ENCODE assay signal across 14 cellular contexts in the genomic region with DNA sequence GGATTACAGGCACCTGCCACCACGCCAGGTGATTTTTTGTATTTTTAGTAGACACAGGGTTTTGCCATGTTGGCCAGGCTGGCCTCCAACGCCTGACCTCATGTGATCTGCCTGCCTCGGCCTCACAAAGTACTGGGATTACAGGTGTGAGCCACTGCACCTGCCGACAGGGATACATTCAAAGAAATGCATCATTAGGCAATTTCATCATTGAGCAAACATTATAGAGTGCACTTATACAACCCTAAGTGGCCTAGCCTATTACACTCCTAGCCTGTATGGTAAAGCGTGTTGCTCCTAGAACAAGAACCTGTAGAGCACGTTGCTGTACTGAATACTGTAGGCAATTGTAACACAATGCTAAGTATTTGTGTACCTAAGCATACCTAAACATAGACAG.
DNase-seq lines count a peak whose midpoint lies in the region; ATAC-seq, FAIRE-seq and TF ChIP-seq lines count a peak whose summit lies in the region.
"Had no signal": no experiment of that assay in that cellular context is flagged by ENCODE, and none has a peak within 500 bp of the region (broad histone marks: within the 10 kb centered on the region; RNA-seq: fewer than 3 reads in every experiment).

No MANE protein-coding gene starts in this region.

- H3K4me3 ChIP-seq in lower lobe of right lung (no peak overlapping the region), small intestine (ENCODE audit: low read depth in 1 of 2, low read length in 2 of 2) (no peak overlapping the region), stomach (no peak overlapping the region)
- H3K4me3 ChIP-seq: BLaER1 treated with 17β-estradiol and CSF1 and Interleukin-3, amounts not matched to agents 10 nM and 100 nM had no signal

- H3K4me1 ChIP-seq in lower lobe of right lung (no peaks in the 10 kb centered on the region), small intestine (ENCODE audit: control insufficient read depth in 2 of 2, insufficient read depth in 1 of 2, low read depth in 1 of 2, low read length in 1 of 2) (no peaks in the 10 kb centered on the region), stomach (no peaks in the 10 kb centered on the region)

- TF ChIP-seq CTCF in lower lobe of right lung (IDR thresholded peaks at IDR 0.05) (no peak), stomach (IDR thresholded peaks at IDR 0.05) (no peak)

- WGBS in small intestine, 3 donors, result 56 to 79% (median 68%) methylated on average over 6 of the region's 6 CpGs
- WGBS in stomach, 5 donors, result 66 to 87% (median 81%) methylated on average over 6 of the region's 6 CpGs

- no peaks in the 10 kb centered on the region for H3K27me3 ChIP-seq in lower lobe of right lung (ENCODE audit: low read depth)
- H3K27me3 ChIP-seq in small intestine (ENCODE audit: control insufficient read depth in 2 of 2, insufficient read depth in 2 of 2, low read length in 2 of 2), result no peaks in the 10 kb centered on the region
- H3K27me3 ChIP-seq in stomach, result no peaks in the 10 kb centered on the region
- H3K27me3 ChIP-seq: BLaER1 treated with 17β-estradiol and CSF1 and Interleukin-3, amounts not matched to agents 10 nM and 100 nM had no signal

- no peak for TF ChIP-seq POLR2A in stomach (IDR thresholded peaks at IDR 0.05)

- ATAC-seq in lower lobe of right lung, result peak; percentile 92 to 93
- ATAC-seq in HG02973 (IDR thresholded peaks at IDR 0.05; ENCODE audit: unreplicated experiment), result no peak

- DNase-seq in NCI-H146 (lab: John Stamatoyannopoulos, UW) (peak; percentile 49), NCI-H146 treated with DMSO at 0.1 percent for 48 hours (lab: John Stamatoyannopoulos, UW; ENCODE audit: unreplicated experiment) (no peak), NCI-H1105 treated with DMSO at 0.1 percent for 48 hours (lab: John Stamatoyannopoulos, UW) (peak; percentile 90), NCI-H748 (lab: John Stamatoyannopoulos, UW; ENCODE audit: unreplicated experiment) (peak; percentile 83), lower lobe of right lung (peak; percentile 58), small intestine (no peak), stomach (no peak)
- DNase-seq: DMS 273 treated with DMSO at 0.1 percent for 48 hours, NCI-H2227 treated with DMSO at 0.1 percent for 48 hours, SW 1271 had no signal

- intact Hi-C loops in lower lobe of right lung (cut with DNase I) (no loop called here), stomach (cut with DNase I; ENCODE audit: low total_unique reads) (no loop called here)

- H3K9me3 ChIP-seq in lower lobe of right lung, result no peaks in the 10 kb centered on the region
- H3K9me3 ChIP-seq in small intestine (ENCODE audit: control insufficient read depth, low read depth), result no peaks in the 10 kb centered on the region
- H3K9me3 ChIP-seq in stomach, result no peaks in the 10 kb centered on the region
- H3K9me3 ChIP-seq: BLaER1 treated with 17β-estradiol and CSF1 and Interleukin-3, amounts not matched to agents 10 nM and 100 nM had no signal

- no peak for TF ChIP-seq EP300 in stomach (IDR thresholded peaks at IDR 0.05)

- H3K27ac ChIP-seq in lower lobe of right lung (no peak overlapping the region), small intestine (ENCODE audit: low read depth in 1 of 2, low read length in 1 of 2) (no peak overlapping the region), stomach (no peak overlapping the region)
- H3K27ac ChIP-seq: BLaER1 treated with 17β-estradiol and CSF1 and Interleukin-3, amounts not matched to agents 10 nM and 100 nM; HL-60 had no signal

- FAIRE-seq in small intestine (lab: Jason Lieb, UNC), result no peak
- FAIRE-seq: GM18507 had no signal

- H3K36me3 ChIP-seq in lower lobe of right lung, result no peaks in the 10 kb centered on the region
- H3K36me3 ChIP-seq in small intestine (ENCODE audit: control insufficient read depth in 2 of 2, insufficient read depth in 2 of 2, low read length in 2 of 2), result no peaks in the 10 kb centered on the region
- no peaks in the 10 kb centered on the region for H3K36me3 ChIP-seq in stomach
- H3K36me3 ChIP-seq: BLaER1 treated with 17β-estradiol and CSF1 and Interleukin-3, amounts not matched to agents 10 nM and 100 nM had no signal

Comparison
In these comparisons a context has a peak if more than half of its experiments do, and no peak if none do; other contexts are left out.
1. DNase-seq: peak in NCI-H146 (single experiment), NCI-H1105 treated with DMSO at 0.1 percent for 48 hours (single experiment), NCI-H748 (single experiment) and lower lobe of right lung (single experiment); none in NCI-H146 treated with DMSO at 0.1 percent for 48 hours (single experiment), small intestine (single experiment) and stomach (single experiment).